In the genomic region with DNA sequence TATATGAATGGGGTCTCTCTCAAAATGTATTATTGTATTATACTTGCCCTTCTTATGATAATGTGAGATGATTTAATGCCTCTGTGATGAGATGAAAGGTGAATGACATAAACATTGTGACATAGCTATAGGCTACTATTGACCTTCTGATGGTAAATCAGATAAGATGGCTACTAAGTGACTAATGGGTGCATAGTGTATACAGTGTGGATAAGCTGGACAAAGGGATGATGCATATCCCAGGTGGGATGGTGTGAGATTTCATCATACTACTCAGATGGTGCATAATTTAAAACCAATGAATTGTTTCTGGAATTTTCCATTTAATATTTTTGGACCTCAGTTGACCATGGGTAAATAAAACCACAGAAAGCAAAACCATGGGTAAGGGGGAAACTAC, we compare ENCODE assay signal across 21 cellular contexts.
DNase-seq lines count a peak whose midpoint lies in the region; ATAC-seq, FAIRE-seq and TF ChIP-seq lines count a peak whose summit lies in the region.
"Had no signal": no experiment of that assay in that cellular context is flagged by ENCODE, and none has a peak within 500 bp of the region (broad histone marks: within the 10 kb centered on the region; RNA-seq: fewer than 3 reads in every experiment).

No MANE protein-coding gene starts in this region.

- H3K4me1 ChIP-seq in small intestine (ENCODE audit: control insufficient read depth in 2 of 2, insufficient read depth in 1 of 2, low read depth in 1 of 2, low read length in 1 of 2) = no peaks in the 10 kb centered on the region
- H3K4me1 ChIP-seq: body of pancreas, uterus had no signal

- DNase-seq in HCEC 1CT = peak; percentile 51
- DNase-seq in RKO (ENCODE audit: low spot score) = peak; percentile 57
- peak; percentile 53 for DNase-seq in epithelial cell of esophagus (ENCODE audit: low read depth)
- peak; percentile 32 for DNase-seq in small intestine
- DNase-seq in T-helper 1 cell = no peak
- DNase-seq in SW 1271 (lab: John Stamatoyannopoulos, UW) = no peak
- DNase-seq: activated B cell treated with CpG ODN at 0.5 μM for 24 hours; activated CD8-positive, alpha-beta T cell treated with anti-CD3 and anti-CD28 coated beads for 36 hours; activated T-cell treated with anti-CD3 and anti-CD28 coated beads, Interleukin-2, amount 50 U/mL, for 4 hours; body of pancreas; heart left ventricle; immature natural killer cell; naive B cell; NCI-H1694; NCI-H345; SIG-M5; stimulated activated CD4-positive, alpha-beta T cell treated with anti-CD3 and anti-CD28 coated beads, Interleukin-4, amount 100 ng/mL, for 1 hour; uterus had no signal

- no peak overlapping the region for H3K27ac ChIP-seq in small intestine (ENCODE audit: low read depth in 1 of 2, low read length in 1 of 2)
- H3K27ac ChIP-seq: body of pancreas, heart left ventricle, uterus had no signal

- ATAC-seq in HG03159 (IDR thresholded peaks at IDR 0.05; ENCODE audit: unreplicated experiment) = no peak
- ATAC-seq: activated CD8-positive, alpha-beta T cell treated with anti-CD3 and anti-CD28 coated beads for 36 hours; activated T-cell treated with anti-CD3 and anti-CD28 coated beads, Interleukin-2, amount 50 U/mL, for 4 hours; body of pancreas; heart left ventricle; sciatic nerve had no signal

- FAIRE-seq in small intestine (lab: Jason Lieb, UNC) = no peak

- no peak overlapping the region for H3K4me3 ChIP-seq in epithelial cell of esophagus (ENCODE audit: low read length)
- H3K4me3 ChIP-seq in small intestine (ENCODE audit: low read depth in 1 of 2, low read length in 2 of 2) = no peak overlapping the region
- H3K4me3 ChIP-seq: body of pancreas, heart left ventricle, lung, uterus had no signal

- H3K36me3 ChIP-seq in small intestine (ENCODE audit: control insufficient read depth in 2 of 2, insufficient read depth in 2 of 2, low read length in 2 of 2) = no peaks in the 10 kb centered on the region
- H3K36me3 ChIP-seq: heart left ventricle, uterus had no signal

- H3K9me3 ChIP-seq in small intestine (ENCODE audit: control insufficient read depth, low read depth) = no peaks in the 10 kb centered on the region
- H3K9me3 ChIP-seq: body of pancreas had no signal

- H3K27me3 ChIP-seq in small intestine (ENCODE audit: control insufficient read depth in 2 of 2, insufficient read depth in 2 of 2, low read length in 2 of 2) = no peaks in the 10 kb centered on the region
- H3K27me3 ChIP-seq: body of pancreas, heart left ventricle, uterus had no signal

- TF ChIP-seq CTCF in epithelial cell of esophagus (IDR thresholded peaks at IDR 0.05; ENCODE audit: insufficient read depth, low read depth, low read length, missing control alignments) = no peak

Comparison
In these comparisons a context has a peak if more than half of its experiments do, and no peak if none do; other contexts are left out.
1. DNase-seq: peak in HCEC 1CT (single experiment), RKO (single experiment), epithelial cell of esophagus (single experiment) and small intestine (single experiment); none in T-helper 1 cell (0 of 5) and SW 1271 (0 of 2).